ENCODE assay signal across 8 cellular contexts in the genomic region with DNA sequence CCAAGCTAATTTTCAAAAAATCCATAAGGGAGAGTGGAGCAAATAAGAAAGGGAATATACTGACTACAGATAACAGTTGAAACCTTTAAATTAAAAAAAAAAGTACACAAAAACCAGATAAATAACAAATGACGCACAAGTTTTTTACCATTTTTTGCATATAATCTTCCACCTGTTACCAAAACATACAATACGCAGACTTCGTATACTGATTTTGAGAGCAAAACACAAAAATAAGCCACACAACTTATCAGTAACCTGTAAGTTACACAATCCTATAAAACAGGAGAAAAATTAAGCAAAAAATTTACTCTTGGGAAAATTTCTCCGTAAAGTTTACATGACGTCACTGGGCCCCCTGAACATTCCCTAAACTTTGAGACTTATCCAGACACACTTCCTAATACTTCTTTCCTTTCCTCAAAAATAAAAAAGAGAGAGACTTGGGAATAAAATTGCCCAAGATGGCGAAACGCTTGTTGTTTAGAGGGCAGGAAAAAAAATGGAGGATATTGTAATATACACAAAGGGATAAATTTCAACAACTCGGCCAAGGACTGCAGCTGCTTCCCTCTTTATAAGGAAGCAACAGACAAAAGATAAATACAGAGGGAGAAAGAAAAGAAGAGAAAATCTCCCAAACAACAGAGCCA. TPM values are rescaled to one million over a fixed set of nuclear protein-coding genes. Genes with fewer than 3 reads are reported as not detected.
DNase-seq lines count a peak whose midpoint lies in the region; ATAC-seq lines count a peak whose summit lies in the region.

No MANE protein-coding gene starts in this region.

- peaks cover 0 to 20% of the 10 kb centered on the region in 2 donors for H3K4me1 ChIP-seq in muscle layer of duodenum (ENCODE audit: control insufficient read depth in 1 of 2, insufficient read depth in 2 of 2, low read length in 2 of 2)

- H3K27me3 ChIP-seq in muscle layer of duodenum (ENCODE audit: low read depth, low read length): no peaks in the 10 kb centered on the region

- H3K4me3 ChIP-seq in muscle layer of duodenum (ENCODE audit: low read depth in 1 of 2, low read length in 2 of 2): peak overlapping the region; percentile 86 to 93

- DNase-seq in NCI-H2196 treated with DMSO at 0.1 percent for 48 hours (lab: John Stamatoyannopoulos, UW; ENCODE audit: unreplicated experiment) (peak; percentile 69), NCI-H2196 (lab: John Stamatoyannopoulos, UW; ENCODE audit: unreplicated experiment) (no peak), NCI-H446 treated with DMSO at 0.1 percent for 48 hours (lab: John Stamatoyannopoulos, UW) (peak; percentile 70), dermis microvascular lymphatic vessel endothelial cell (ENCODE audit: low read depth in 2 of 2) (peak; percentile 49 to 77), foreskin melanocyte (no peak), NCI-H226 (no peak)

- peak overlapping the region; percentile 98 for H3K27ac ChIP-seq in muscle layer of duodenum (ENCODE audit: low read length)

- no peak for ATAC-seq in GM21381 (IDR thresholded peaks at IDR 0.05; ENCODE audit: unreplicated experiment)

- peaks cover 0 to 15% of the 10 kb centered on the region in 2 donors for H3K36me3 ChIP-seq in muscle layer of duodenum (ENCODE audit: control insufficient read depth in 1 of 2, insufficient read depth in 2 of 2, low read length in 2 of 2)

- H3K9me3 ChIP-seq in muscle layer of duodenum (ENCODE audit: control insufficient read depth in 1 of 2, low read length in 2 of 2): no peaks in the 10 kb centered on the region

RNA-seq across cellular contexts. Expression of a gene that starts 1.7 kb away (rescaled TPM):
- 46.0 and 64.1 TPM in 2 replicates for total RNA-seq in dermis microvascular lymphatic vessel endothelial cell

Comparison
In these comparisons a context has a peak if more than half of its experiments do, and no peak if none do; other contexts are left out.
1. DNase-seq: peak in NCI-H2196 treated with DMSO at 0.1 percent for 48 hours (single experiment), NCI-H446 treated with DMSO at 0.1 percent for 48 hours (single experiment) and dermis microvascular lymphatic vessel endothelial cell (2 of 2); none in NCI-H2196 (single experiment), foreskin melanocyte (single experiment) and NCI-H226 (single experiment).